14 cellular contexts compared by ENCODE assay signal in genomic region chr2:20925265-20925889, GRCh38.
DNase-seq lines count a peak whose midpoint lies in the region; ATAC-seq lines count a peak whose summit lies in the region.
"Had no signal": no experiment of that assay in that cellular context is flagged by ENCODE, and none has a peak within 500 bp of the region (broad histone marks: within the 10 kb centered on the region; RNA-seq: fewer than 3 reads in every experiment).

No MANE protein-coding gene starts in this region.

- peak; percentile 43 for DNase-seq in activated CD8-positive, alpha-beta memory T cell treated with anti-CD3 and anti-CD28 coated beads, Interleukin-2, amount 10 ng/mL, durations not matched to agents 7 days and 5 days
- no peak for DNase-seq in activated CD8-positive, alpha-beta memory T cell treated with anti-CD3 and anti-CD28 coated beads, Interleukin-2, amount 50 U/mL, for 48 hours
- peak; percentile 8 for DNase-seq in MG63
- DNase-seq in dermis blood vessel endothelial cell, result peak; percentile 25
- peak; percentile 30 for DNase-seq in myocyte (ENCODE audit: low read depth)
- no peak for DNase-seq in pons (ENCODE audit: low spot score)
- no peak for DNase-seq in NOMO-1 (lab: John Stamatoyannopoulos, UW; ENCODE audit: unreplicated experiment in 2 of 2)
- DNase-seq: activated T-cell treated with anti-CD3 and anti-CD28 coated beads, Interleukin-2, amount 50 U/mL, for 24 hours; amniotic stem cell; colonic mucosa; NCI-H146; NCI-H82; transverse colon had no signal

- CTCF ChIA-PET in activated CD8-positive, alpha-beta memory T cell treated with anti-CD3 and anti-CD28 coated beads, Interleukin-2, amount 10 ng/mL, durations not matched to agents 7 days and 5 days (lab: Charles Lee), result interaction anchor here (0.7 kb wide), 1 partner anchor 37 kb away, joined by 3 read pairs; no protein-coding TSS in a partner anchor

- no peaks in the 10 kb centered on the region for H3K4me1 Mint-ChIP-seq in activated CD8-positive, alpha-beta memory T cell treated with anti-CD3 and anti-CD28 coated beads, Interleukin-2, amount 10 ng/mL, durations not matched to agents 7 days and 5 days

- no peak overlapping the region for H3K27ac Mint-ChIP-seq in activated CD8-positive, alpha-beta memory T cell treated with anti-CD3 and anti-CD28 coated beads, Interleukin-2, amount 10 ng/mL, durations not matched to agents 7 days and 5 days
- H3K27ac Mint-ChIP-seq: activated T-cell treated with anti-CD3 and anti-CD28 coated beads, Interleukin-2, amount 50 U/mL, for 24 hours had no signal

- H3K4me3 Mint-ChIP-seq in activated CD8-positive, alpha-beta memory T cell treated with anti-CD3 and anti-CD28 coated beads, Interleukin-2, amount 10 ng/mL, durations not matched to agents 7 days and 5 days, result no peak overlapping the region
- H3K4me3 Mint-ChIP-seq: activated T-cell treated with anti-CD3 and anti-CD28 coated beads, Interleukin-2, amount 50 U/mL, for 24 hours had no signal

- H3K36me3 ChIP-seq in MG63, result no peaks in the 10 kb centered on the region
- H3K36me3 ChIP-seq: colonic mucosa, transverse colon had no signal

- no peak overlapping the region for H3K4me3 ChIP-seq in MG63
- H3K4me3 ChIP-seq: colonic mucosa, transverse colon had no signal

- no peak for ATAC-seq in activated CD8-positive, alpha-beta memory T cell treated with anti-CD3 and anti-CD28 coated beads, Interleukin-2, amount 10 ng/mL, durations not matched to agents 7 days and 5 days
- no peak for ATAC-seq in GM21723 (IDR thresholded peaks at IDR 0.05; ENCODE audit: unreplicated experiment)

- H3K36me3 Mint-ChIP-seq in activated CD8-positive, alpha-beta memory T cell treated with anti-CD3 and anti-CD28 coated beads, Interleukin-2, amount 10 ng/mL, durations not matched to agents 7 days and 5 days, result no peaks in the 10 kb centered on the region

- peaks cover 8% of the 10 kb centered on the region for H3K27me3 Mint-ChIP-seq in activated CD8-positive, alpha-beta memory T cell treated with anti-CD3 and anti-CD28 coated beads, Interleukin-2, amount 10 ng/mL, durations not matched to agents 7 days and 5 days

- H3K9me3 Mint-ChIP-seq in activated CD8-positive, alpha-beta memory T cell treated with anti-CD3 and anti-CD28 coated beads, Interleukin-2, amount 10 ng/mL, durations not matched to agents 7 days and 5 days (ENCODE audit: low read depth), result peaks cover 6% of the 10 kb centered on the region

- H3K27me3 ChIP-seq in MG63, result no peaks in the 10 kb centered on the region
- H3K27me3 ChIP-seq: colonic mucosa, transverse colon had no signal

- H3K9me3 ChIP-seq in MG63, result no peaks in the 10 kb centered on the region
- H3K9me3 ChIP-seq: colonic mucosa, transverse colon had no signal

Comparison
In these comparisons a context has a peak if more than half of its experiments do, and no peak if none do; other contexts are left out.
1. DNase-seq: peak in activated CD8-positive, alpha-beta memory T cell treated with anti-CD3 and anti-CD28 coated beads, Interleukin-2, amount 10 ng/mL, durations not matched to agents 7 days and 5 days (single experiment), MG63 (single experiment), dermis blood vessel endothelial cell (single experiment) and myocyte (single experiment); none in activated CD8-positive, alpha-beta memory T cell treated with anti-CD3 and anti-CD28 coated beads, Interleukin-2, amount 50 U/mL, for 48 hours (single experiment), pons (single experiment) and NOMO-1 (0 of 2).